9 cellular contexts compared by ENCODE assay signal in the genomic region with DNA sequence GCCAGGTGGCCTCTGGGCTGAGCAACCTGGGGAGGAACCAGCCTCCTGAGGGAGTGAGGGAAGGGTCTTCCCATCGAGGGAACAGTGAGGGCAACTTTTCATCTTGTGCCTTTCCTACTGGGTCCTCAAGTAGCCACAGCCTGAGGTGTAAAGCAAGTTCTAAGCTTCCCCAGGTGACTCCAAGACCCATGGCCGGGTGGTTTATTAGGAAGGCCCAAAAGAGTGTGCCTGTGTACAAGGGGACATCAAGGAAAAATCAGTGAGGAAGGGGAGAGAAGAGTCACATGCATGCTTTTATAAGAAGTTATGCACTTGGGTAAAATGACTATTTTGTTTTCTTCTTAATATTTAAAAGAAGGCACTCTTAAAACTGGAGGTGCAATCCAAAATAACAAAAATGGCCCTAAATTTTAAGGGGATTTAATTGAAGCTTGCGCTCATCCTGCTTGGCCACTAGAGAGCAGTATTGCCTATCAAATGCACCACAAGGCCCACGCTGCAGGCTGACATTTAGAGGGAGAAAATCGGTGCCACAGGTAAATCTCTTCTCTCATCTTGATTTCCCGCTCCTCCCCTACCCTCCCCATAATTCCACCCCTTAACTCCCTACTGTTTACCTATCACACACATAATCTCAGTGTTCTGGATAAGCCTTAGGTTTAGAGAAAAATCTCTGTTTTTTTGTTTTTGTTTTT. TPM values are rescaled to one million over a fixed set of nuclear protein-coding genes. Genes with fewer than 3 reads are reported as not detected.
A peak's percentile ranks its signal among the peaks of the same experiment; 100 is the strongest.
DNase-seq lines count a peak whose midpoint lies in the region; ATAC-seq and TF ChIP-seq lines count a peak whose summit lies in the region.
"Had no signal": no experiment of that assay in that cellular context is flagged by ENCODE, and none has a peak within 500 bp of the region (broad histone marks: within the 10 kb centered on the region; RNA-seq: fewer than 3 reads in every experiment).

No MANE protein-coding gene starts in this region.

- no peaks in the 10 kb centered on the region for H3K9me3 Mint-ChIP-seq in activated CD4-positive, alpha-beta T cell treated with anti-CD3 and anti-CD28 coated beads, Interleukin-2, amount 10 ng/mL, durations not matched to agents 24 days and 14 days

- intact Hi-C loops in activated CD4-positive, alpha-beta T cell treated with anti-CD3 and anti-CD28 coated beads, Interleukin-2, amount 10 ng/mL, durations not matched to agents 24 days and 14 days (cut with micrococcal nuclease), result loop anchor here (1.0 to 10.0 kb wide), 2 partner anchors 128 to 366 kb away; no protein-coding TSS in a partner anchor
- intact Hi-C loops in aorta (cut with DNase I), result loop anchor here in 1 of 2 donors (5.0 kb wide), 1 partner anchor 364 kb away; no protein-coding TSS in a partner anchor

- H3K27ac ChIP-seq in neutrophil (no peak overlapping the region), aorta (ENCODE audit: low read depth in 1 of 2, low read length in 2 of 2) (no peak overlapping the region)

- peak; percentile 82 for TF ChIP-seq CTCF in fibroblast of the aortic adventitia (IDR thresholded peaks at IDR 0.05; ENCODE audit: insufficient read depth, low read length)
- peak; percentile 87 for TF ChIP-seq CTCF in neutrophil (IDR thresholded peaks at IDR 0.05)

- H3K27me3 Mint-ChIP-seq in activated CD4-positive, alpha-beta T cell treated with anti-CD3 and anti-CD28 coated beads, Interleukin-2, amount 10 ng/mL, durations not matched to agents 24 days and 14 days, result peaks cover 2% of the 10 kb centered on the region

- H3K4me3 ChIP-seq in fibroblast of the aortic adventitia (ENCODE audit: low read depth, low read length) (no peak overlapping the region), neutrophil (ENCODE audit: low read depth in 1 of 2, low read length in 1 of 2) (no peak overlapping the region), aorta (ENCODE audit: low read length in 2 of 2) (no peak overlapping the region)

- H3K36me3 ChIP-seq in neutrophil (no peaks in the 10 kb centered on the region), aorta (ENCODE audit: control insufficient read depth in 1 of 2, insufficient read depth in 2 of 2, low read length in 1 of 2) (no peaks in the 10 kb centered on the region)

- H3K4me1 Mint-ChIP-seq in activated CD4-positive, alpha-beta T cell treated with anti-CD3 and anti-CD28 coated beads, Interleukin-2, amount 10 ng/mL, durations not matched to agents 24 days and 14 days, result no peaks in the 10 kb centered on the region

- H3K4me3 Mint-ChIP-seq in activated CD4-positive, alpha-beta T cell treated with anti-CD3 and anti-CD28 coated beads, Interleukin-2, amount 10 ng/mL, durations not matched to agents 24 days and 14 days, result no peak overlapping the region

- no peak overlapping the region for H3K27ac Mint-ChIP-seq in activated CD4-positive, alpha-beta T cell treated with anti-CD3 and anti-CD28 coated beads, Interleukin-2, amount 10 ng/mL, durations not matched to agents 24 days and 14 days

- DNase-seq in Caki2 (ENCODE audit: low read depth) (peak; percentile 16), NCI-H2171 treated with DMSO at 0.1 percent for 48 hours (lab: John Stamatoyannopoulos, UW) (peak; percentile 57), fibroblast of the aortic adventitia (ENCODE audit: low read depth) (peak; percentile 72), aorta (no peak), MV-4-11 (lab: John Stamatoyannopoulos, UW) (no peak)
- peak; percentile 77 for DNase-seq in activated CD4-positive, alpha-beta T cell treated with anti-CD3 and anti-CD28 coated beads, Interleukin-2, amount 10 ng/mL, durations not matched to agents 24 days and 14 days

- H3K4me1 ChIP-seq in neutrophil (ENCODE audit: control insufficient read depth in 1 of 2, insufficient read depth in 1 of 2, low read depth in 1 of 2, low read length in 1 of 2), result peaks cover under 1 to 7% of the 10 kb centered on the region in 2 experiments
- H3K4me1 ChIP-seq in aorta (ENCODE audit: control insufficient read depth in 1 of 2, insufficient read depth in 2 of 2, low read length in 2 of 2), result no peaks in the 10 kb centered on the region

- no peaks in the 10 kb centered on the region for H3K27me3 ChIP-seq in neutrophil
- no peaks in the 10 kb centered on the region for H3K27me3 ChIP-seq in aorta (ENCODE audit: control insufficient read depth in 1 of 2, insufficient read depth in 2 of 2, low read length in 1 of 2)

- in situ Hi-C loops in Caki2 (cut with HindIII; ENCODE audit: low pct_unique_long_range_greater_than_20kb, low sequenced_read_pairs), result no loop called here

- H3K9me3 ChIP-seq in neutrophil (no peaks in the 10 kb centered on the region), aorta (ENCODE audit: control insufficient read depth, low read length) (no peaks in the 10 kb centered on the region)

- H3K36me3 Mint-ChIP-seq in activated CD4-positive, alpha-beta T cell treated with anti-CD3 and anti-CD28 coated beads, Interleukin-2, amount 10 ng/mL, durations not matched to agents 24 days and 14 days (ENCODE audit: low read depth), result no peaks in the 10 kb centered on the region

- WGBS in aorta, 2 donors, result 30 to 35% methylated on average over 6 of the region's 6 CpGs

- peak; percentile 55 for ATAC-seq in GM21515 (IDR thresholded peaks at IDR 0.05; ENCODE audit: unreplicated experiment)
- peak; percentile 76 for ATAC-seq in aorta (ENCODE audit: low FRiP score)

RNA-seq across cellular contexts. Expression of a gene that starts 6.7 kb away (rescaled TPM):
- total RNA-seq in Caki2 (2014; rRNA removed; shearing (Covaris generic); ENCODE audit: low replicate concordance), result not detected in 2 replicates
- not detected in 2 replicates for total RNA-seq in activated CD4-positive, alpha-beta T cell treated with anti-CD3 and anti-CD28 coated beads, Interleukin-2, amount 10 ng/mL, durations not matched to agents 24 days and 14 days
- total RNA-seq in fibroblast of the aortic adventitia (ENCODE audit: low replicate concordance) (0.81 TPM in 1 of 2 replicates, not detected in the other), aorta (1 to 10 TPM; 1.2 to 1.5 TPM)
- polyA plus RNA-seq in aorta, result not detected
- total RNA-seq: T-helper 2 cell treated with Interferon-gamma antibody and Interleukin-4, amounts not matched to agents 100 ng/mL and 5 ng/mL, for 36 hours had no signal

Comparison
In these comparisons a context has a peak if more than half of its experiments do, and no peak if none do; other contexts are left out.
1. DNase-seq: peak in Caki2 (single experiment), NCI-H2171 treated with DMSO at 0.1 percent for 48 hours (single experiment), activated CD4-positive, alpha-beta T cell treated with anti-CD3 and anti-CD28 coated beads, Interleukin-2, amount 10 ng/mL, durations not matched to agents 24 days and 14 days (single experiment) and fibroblast of the aortic adventitia (single experiment); none in aorta (0 of 2) and MV-4-11 (single experiment).